1 cellular context compared by ENCODE assay signal in genomic region chr9:5442400-5443011, GRCh38.
TF ChIP-seq lines count a peak whose summit lies in the region.

No MANE protein-coding gene starts in this region.

TF ChIP-seq in HCT116, 20 proteins besides CTCF, POLR2A, EP300 and RAD21 (continued from another document):
- no peak for TF ChIP-seq ZBTB33 (IDR thresholded peaks at IDR 0.05; ENCODE audit: extremely low read depth, insufficient replicate concordance, low read length)
- TF ChIP-seq MAX (IDR thresholded peaks at IDR 0.05), result no peak
- TF ChIP-seq JUND (IDR thresholded peaks at IDR 0.05), result no peak
- TF ChIP-seq ELF1 (IDR thresholded peaks at IDR 0.05; ENCODE audit: borderline replicate concordance, low read depth), result no peak
- TF ChIP-seq CBX3 (IDR thresholded peaks at IDR 0.05; ENCODE audit: low read depth), result no peak
- no peak for TF ChIP-seq ZNF274 (IDR thresholded peaks at IDR 0.05; ENCODE audit: low read depth, low read length)
- TF ChIP-seq REST (IDR thresholded peaks at IDR 0.05; ENCODE audit: low read depth), result no peak
- no peak for TF ChIP-seq FOSL1 (IDR thresholded peaks at IDR 0.05; ENCODE audit: low read depth)
- no peak for TF ChIP-seq SRF (IDR thresholded peaks at IDR 0.05; ENCODE audit: low read depth)
- TF ChIP-seq TCF7L2 (IDR thresholded peaks at IDR 0.05; ENCODE audit: borderline replicate concordance, extremely low read depth, insufficient read depth, insufficient read length), result no peak
- no peak for TF ChIP-seq POLR2AphosphoS5 (IDR thresholded peaks at IDR 0.05; ENCODE audit: low read depth, low read length)
- TF ChIP-seq ATF3 (IDR thresholded peaks at IDR 0.05), result no peak
- TF ChIP-seq EGR1 (IDR thresholded peaks at IDR 0.05; ENCODE audit: low read depth), result no peak
TF ChIP-seq in HCT116: peak in this region for 0.
